ENCODE assay signal across 20 cellular contexts in genomic region chr1:183551924-183552323, GRCh38. TPM values are rescaled to one million over a fixed set of nuclear protein-coding genes. Genes with fewer than 3 reads are reported as not detected.
"Had no signal": no experiment of that assay in that cellular context is flagged by ENCODE, and none has a peak within 500 bp of the region (broad histone marks: within the 10 kb centered on the region; RNA-seq: fewer than 3 reads in every experiment).

No MANE protein-coding gene starts in this region.

- H3K27ac ChIP-seq: epithelial cell of prostate, pancreas, suprapubic skin, VCaP had no signal

- H3K9me3 Mint-ChIP-seq: activated CD8-positive, alpha-beta T cell treated with anti-CD3 and anti-CD28 coated beads for 36 hours; activated naive CD8-positive, alpha-beta T cell treated with anti-CD3 and anti-CD28 coated beads for 36 hours; activated T-cell treated with anti-CD3 and anti-CD28 coated beads, Interleukin-2, amount 50 U/mL, for 72 hours; brain; effector memory CD8-positive, alpha-beta T cell; stimulated activated naive CD8-positive, alpha-beta T cell treated with anti-CD3 and anti-CD28 coated beads, Interleukin-15, Interleukin-2, amounts not matched to agents 100 ng/mL and 50 ng/mL, for 24 hours had no signal

- H3K9me3 ChIP-seq: pancreas, suprapubic skin had no signal

- H3K27me3 Mint-ChIP-seq: activated CD8-positive, alpha-beta T cell treated with anti-CD3 and anti-CD28 coated beads for 36 hours; activated naive CD8-positive, alpha-beta T cell treated with anti-CD3 and anti-CD28 coated beads for 36 hours; brain; effector memory CD8-positive, alpha-beta T cell; stimulated activated naive CD8-positive, alpha-beta T cell treated with anti-CD3 and anti-CD28 coated beads, Interleukin-15, Interleukin-2, amounts not matched to agents 100 ng/mL and 50 ng/mL, for 24 hours had no signal

- H3K4me1 ChIP-seq: pancreas, suprapubic skin had no signal

- H3K4me3 Mint-ChIP-seq: activated CD8-positive, alpha-beta T cell treated with anti-CD3 and anti-CD28 coated beads for 36 hours; activated naive CD8-positive, alpha-beta T cell treated with anti-CD3 and anti-CD28 coated beads for 36 hours; activated T-cell treated with anti-CD3 and anti-CD28 coated beads, Interleukin-2, amount 50 U/mL, for 72 hours; brain; effector memory CD8-positive, alpha-beta T cell; stimulated activated naive CD8-positive, alpha-beta T cell treated with anti-CD3 and anti-CD28 coated beads, Interleukin-15, Interleukin-2, amounts not matched to agents 100 ng/mL and 50 ng/mL, for 24 hours had no signal

- H3K27ac Mint-ChIP-seq: activated CD8-positive, alpha-beta T cell treated with anti-CD3 and anti-CD28 coated beads for 36 hours; activated naive CD8-positive, alpha-beta T cell treated with anti-CD3 and anti-CD28 coated beads for 36 hours; brain; stimulated activated naive CD8-positive, alpha-beta T cell treated with anti-CD3 and anti-CD28 coated beads, Interleukin-15, Interleukin-2, amounts not matched to agents 100 ng/mL and 50 ng/mL, for 24 hours had no signal

- H3K27me3 ChIP-seq: pancreas, suprapubic skin had no signal

- DNase-seq: activated CD8-positive, alpha-beta T cell treated with anti-CD3 and anti-CD28 coated beads for 36 hours; activated gamma-delta T cell; activated naive CD8-positive, alpha-beta T cell treated with anti-CD3 and anti-CD28 coated beads for 36 hours; activated T-cell treated with anti-CD3 and anti-CD28 coated beads, Interleukin-2, amount 50 U/mL, for 72 hours; dermis blood vessel endothelial cell; effector memory CD8-positive, alpha-beta T cell; left cardiac atrium; midbrain; pancreas; stimulated activated CD4-positive, alpha-beta T cell treated with anti-CD3 and anti-CD28 coated beads, Interleukin-15, amount 100 ng/mL, for 24 hours; stimulated activated CD4-positive, alpha-beta T cell treated with anti-CD3 and anti-CD28 coated beads, Interleukin-4, amount 100 ng/mL, for 24 hours; trophoblast cell had no signal

- H3K4me3 ChIP-seq: lung, pancreas, suprapubic skin had no signal

- H3K4me1 Mint-ChIP-seq: activated naive CD8-positive, alpha-beta T cell treated with anti-CD3 and anti-CD28 coated beads for 36 hours had no signal

- ATAC-seq: activated CD8-positive, alpha-beta T cell treated with anti-CD3 and anti-CD28 coated beads for 36 hours; activated T-cell treated with anti-CD3 and anti-CD28 coated beads, Interleukin-2, amount 50 U/mL, for 72 hours; effector memory CD8-positive, alpha-beta T cell; pancreas had no signal

RNA-seq across cellular contexts. Expression of gene NCF2, which starts 38.3 kb away (rescaled TPM):
- total RNA-seq: dermis blood vessel endothelial cell, myocyte had no signal
- polyA plus RNA-seq: neural cell had no signal
